ENCODE assay signal across 8 cellular contexts in genomic region chr13:89066868-89067466, GRCh38.
A peak's percentile ranks its signal among the peaks of the same experiment; 100 is the strongest.
DNase-seq lines count a peak whose midpoint lies in the region; ATAC-seq and TF ChIP-seq lines count a peak whose summit lies in the region.

No MANE protein-coding gene starts in this region.

- H3K9me2 ChIP-seq in OCI-LY7 (ENCODE audit: insufficient read depth, low read length) (no peaks in the 10 kb centered on the region), neural cell (ENCODE audit: insufficient read depth, low read length) (no peaks in the 10 kb centered on the region)

- intact Hi-C loops in OCI-LY7 (cut with micrococcal nuclease; ENCODE audit: unreplicated experiment) (loop anchor here (5.0 kb wide), 3 partner anchors 630 to 1800 kb away; no protein-coding TSS in a partner anchor), dorsolateral prefrontal cortex (cut with DNase I) (no loop called here)

- no peaks in the 10 kb centered on the region for H3F3A ChIP-seq in neural cell (ENCODE audit: insufficient read depth, low read length, poor library complexity, severe bottlenecking)

- H3K4me2 ChIP-seq in OCI-LY7 (ENCODE audit: low read length) (no peak overlapping the region), neural cell (ENCODE audit: low read length) (no peak overlapping the region)

- H3K27ac Mint-ChIP-seq in activated CD4-positive, alpha-beta T cell treated with anti-CD3 and anti-CD28 coated beads, Interleukin-2, amount 10 ng/mL, durations not matched to agents 7 days and 5 days = no peak overlapping the region

- H3K4me3 ChIP-seq in OCI-LY7 (ENCODE audit: low read depth, low read length, poor library complexity, severe bottlenecking) (no peak overlapping the region), dorsolateral prefrontal cortex (no peak overlapping the region), neural cell (ENCODE audit: low read length) (no peak overlapping the region)

- no peaks in the 10 kb centered on the region for H3K9me3 Mint-ChIP-seq in activated CD4-positive, alpha-beta T cell treated with anti-CD3 and anti-CD28 coated beads, Interleukin-2, amount 10 ng/mL, durations not matched to agents 7 days and 5 days

- H2AFZ ChIP-seq in OCI-LY7 (ENCODE audit: low read length) = no peak overlapping the region
- H2AFZ ChIP-seq in neural cell (ENCODE audit: low read depth, low read length) = no peak overlapping the region

- H3K4me1 ChIP-seq in OCI-LY7 (ENCODE audit: insufficient read depth, low read length, poor library complexity, severe bottlenecking) = no peaks in the 10 kb centered on the region

- H3K27me3 ChIP-seq in dorsolateral prefrontal cortex = no peaks in the 10 kb centered on the region
- no peaks in the 10 kb centered on the region for H3K27me3 ChIP-seq in neural cell (ENCODE audit: insufficient read depth, low read depth, low read length)

- no peaks in the 10 kb centered on the region for H3K9me3 ChIP-seq in OCI-LY7 (ENCODE audit: low read length)
- H3K9me3 ChIP-seq in neural cell (ENCODE audit: low read length) = no peaks in the 10 kb centered on the region

- ATAC-seq in HG03460 (IDR thresholded peaks at IDR 0.05; ENCODE audit: unreplicated experiment) (peak; percentile 71), HG02970 (IDR thresholded peaks at IDR 0.05; ENCODE audit: low FRiP score, unreplicated experiment) (no peak), GM18505 (IDR thresholded peaks at IDR 0.05; ENCODE audit: unreplicated experiment) (no peak)

- H3K36me3 ChIP-seq in OCI-LY7 (ENCODE audit: insufficient read depth, low read length) (no peaks in the 10 kb centered on the region), neural cell (ENCODE audit: insufficient read depth, low read length) (no peaks in the 10 kb centered on the region)

- H3K4me1 Mint-ChIP-seq in activated CD4-positive, alpha-beta T cell treated with anti-CD3 and anti-CD28 coated beads, Interleukin-2, amount 10 ng/mL, durations not matched to agents 7 days and 5 days = no peaks in the 10 kb centered on the region

- POLR2A ChIA-PET in activated CD4-positive, alpha-beta T cell treated with anti-CD3 and anti-CD28 coated beads, Interleukin-2, amount 10 ng/mL, durations not matched to agents 7 days and 5 days (lab: Charles Lee) = no interaction called here
- POLR2A ChIA-PET in OCI-LY7 (lab: Charles Lee) = interaction anchor here (0.6 to 1.0 kb wide), 2 partner anchors 89 to 1327 kb away, joined by 3 to 4 read pairs; no protein-coding TSS in a partner anchor

- no peaks in the 10 kb centered on the region for H3K36me3 Mint-ChIP-seq in activated CD4-positive, alpha-beta T cell treated with anti-CD3 and anti-CD28 coated beads, Interleukin-2, amount 10 ng/mL, durations not matched to agents 7 days and 5 days (ENCODE audit: low read depth)

- no peak overlapping the region for H3K9ac ChIP-seq in neural cell (ENCODE audit: low read length)

- CTCF ChIA-PET in activated CD4-positive, alpha-beta T cell treated with anti-CD3 and anti-CD28 coated beads, Interleukin-2, amount 10 ng/mL, durations not matched to agents 7 days and 5 days (lab: Charles Lee) = no interaction called here
- CTCF ChIA-PET in OCI-LY7 (lab: Charles Lee; ENCODE audit: unreplicated experiment) = no interaction called here

- TF ChIP-seq CTCF in OCI-LY7 (conservative IDR thresholded peaks at IDR 0.05; ENCODE audit: low read length) (peak; percentile 100), dorsolateral prefrontal cortex (IDR thresholded peaks at IDR 0.05 in 54 of 56, conservative IDR thresholded peaks at IDR 0.05 in 2 of 56; ENCODE audit: low read depth in 1 of 56, partially characterized antibody in 56 of 56) (peak in 55 of 56 donors; percentile 32 to 78 (median 64)), neural cell (IDR thresholded peaks at IDR 0.05; ENCODE audit: poor library complexity, severe bottlenecking) (peak; percentile 80)

- H3K4me3 Mint-ChIP-seq in activated CD4-positive, alpha-beta T cell treated with anti-CD3 and anti-CD28 coated beads, Interleukin-2, amount 10 ng/mL, durations not matched to agents 7 days and 5 days = no peak overlapping the region

- H4K20me1 ChIP-seq in OCI-LY7 (ENCODE audit: insufficient read depth, low read length) = no peaks in the 10 kb centered on the region
- H4K20me1 ChIP-seq in neural cell (ENCODE audit: insufficient read depth) = no peaks in the 10 kb centered on the region

- H3K27ac ChIP-seq in OCI-LY7 (ENCODE audit: low read depth, low read length, poor library complexity, severe bottlenecking) (no peak overlapping the region), dorsolateral prefrontal cortex (no peak overlapping the region), neural cell (ENCODE audit: low read length) (no peak overlapping the region)

- no TSS peak for BruUV-seq in OCI-LY7 (replicated peaks; lab: Mats Ljungman, UMichigan)

- TF ChIP-seq RAD21 in neural cell (conservative IDR thresholded peaks at IDR 0.05) = peak; percentile 85

- TF ChIP-seq POLR2A in GM18505 (IDR thresholded peaks at IDR 0.05; ENCODE audit: borderline replicate concordance, extremely low read depth, insufficient read depth, insufficient read length) = no peak

- TF ChIP-seq EP300 in neural cell (conservative IDR thresholded peaks at IDR 0.05; ENCODE audit: poor library complexity, severe bottlenecking) = no peak

- H3K79me2 ChIP-seq in OCI-LY7 (ENCODE audit: insufficient read depth, low read depth, low read length) (no peaks in the 10 kb centered on the region), neural cell (replicated peaks; ENCODE audit: insufficient read depth, low read length) (no peaks in the 10 kb centered on the region)

- H3K27me3 Mint-ChIP-seq in activated CD4-positive, alpha-beta T cell treated with anti-CD3 and anti-CD28 coated beads, Interleukin-2, amount 10 ng/mL, durations not matched to agents 7 days and 5 days = no peaks in the 10 kb centered on the region

- peak; percentile 54 for DNase-seq in activated CD4-positive, alpha-beta T cell treated with anti-CD3 and anti-CD28 coated beads, Interleukin-2, amount 10 ng/mL, durations not matched to agents 7 days and 5 days
- no peak for DNase-seq in activated CD4-positive, alpha-beta T cell treated with anti-CD3 and anti-CD28 coated beads, Interleukin-2, amount 50 U/mL, for 48 hours
- DNase-seq in OCI-LY7 (ENCODE audit: low spot score) (peak; percentile 72), dorsolateral prefrontal cortex (no peak)

TF ChIP-seq in neural cell, 6 proteins besides CTCF, POLR2A, EP300 and RAD21:
- TF ChIP-seq TAF1 (IDR thresholded peaks at IDR 0.05; ENCODE audit: low read depth) (no peak), SMC3 (conservative IDR thresholded peaks at IDR 0.05; ENCODE audit: poor library complexity) (peak; percentile 79), POLR2AphosphoS5 (IDR thresholded peaks at IDR 0.05) (no peak), MXI1 (conservative IDR thresholded peaks at IDR 0.05; ENCODE audit: poor library complexity, severe bottlenecking) (no peak)
- TF ChIP-seq, protein P1, sequence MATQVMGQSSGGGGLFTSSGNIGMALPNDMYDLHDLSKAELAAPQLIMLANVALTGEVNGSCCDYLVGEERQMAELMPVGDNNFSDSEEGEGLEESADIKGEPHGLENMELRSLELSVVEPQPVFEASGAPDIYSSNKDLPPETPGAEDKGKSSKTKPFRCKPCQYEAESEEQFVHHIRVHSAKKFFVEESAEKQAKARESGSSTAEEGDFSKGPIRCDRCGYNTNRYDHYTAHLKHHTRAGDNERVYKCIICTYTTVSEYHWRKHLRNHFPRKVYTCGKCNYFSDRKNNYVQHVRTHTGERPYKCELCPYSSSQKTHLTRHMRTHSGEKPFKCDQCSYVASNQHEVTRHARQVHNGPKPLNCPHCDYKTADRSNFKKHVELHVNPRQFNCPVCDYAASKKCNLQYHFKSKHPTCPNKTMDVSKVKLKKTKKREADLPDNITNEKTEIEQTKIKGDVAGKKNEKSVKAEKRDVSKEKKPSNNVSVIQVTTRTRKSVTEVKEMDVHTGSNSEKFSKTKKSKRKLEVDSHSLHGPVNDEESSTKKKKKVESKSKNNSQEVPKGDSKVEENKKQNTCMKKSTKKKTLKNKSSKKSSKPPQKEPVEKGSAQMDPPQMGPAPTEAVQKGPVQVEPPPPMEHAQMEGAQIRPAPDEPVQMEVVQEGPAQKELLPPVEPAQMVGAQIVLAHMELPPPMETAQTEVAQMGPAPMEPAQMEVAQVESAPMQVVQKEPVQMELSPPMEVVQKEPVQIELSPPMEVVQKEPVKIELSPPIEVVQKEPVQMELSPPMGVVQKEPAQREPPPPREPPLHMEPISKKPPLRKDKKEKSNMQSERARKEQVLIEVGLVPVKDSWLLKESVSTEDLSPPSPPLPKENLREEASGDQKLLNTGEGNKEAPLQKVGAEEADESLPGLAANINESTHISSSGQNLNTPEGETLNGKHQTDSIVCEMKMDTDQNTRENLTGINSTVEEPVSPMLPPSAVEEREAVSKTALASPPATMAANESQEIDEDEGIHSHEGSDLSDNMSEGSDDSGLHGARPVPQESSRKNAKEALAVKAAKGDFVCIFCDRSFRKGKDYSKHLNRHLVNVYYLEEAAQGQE (IDR thresholded peaks at IDR 0.05; ENCODE audit: borderline replicate concordance) = no peak

Comparison
In these comparisons a context has a peak if more than half of its experiments do, and no peak if none do; other contexts are left out.
1. DNase-seq: peak in activated CD4-positive, alpha-beta T cell treated with anti-CD3 and anti-CD28 coated beads, Interleukin-2, amount 10 ng/mL, durations not matched to agents 7 days and 5 days (single experiment) and OCI-LY7 (single experiment); none in activated CD4-positive, alpha-beta T cell treated with anti-CD3 and anti-CD28 coated beads, Interleukin-2, amount 50 U/mL, for 48 hours (0 of 2) and dorsolateral prefrontal cortex (0 of 10).
2. Peak in every context shown above with its lines, with median percentiles within 50 percentile points of each other: CTCF ChIP-seq.